14 cellular contexts compared by ENCODE assay signal in the genomic region with DNA sequence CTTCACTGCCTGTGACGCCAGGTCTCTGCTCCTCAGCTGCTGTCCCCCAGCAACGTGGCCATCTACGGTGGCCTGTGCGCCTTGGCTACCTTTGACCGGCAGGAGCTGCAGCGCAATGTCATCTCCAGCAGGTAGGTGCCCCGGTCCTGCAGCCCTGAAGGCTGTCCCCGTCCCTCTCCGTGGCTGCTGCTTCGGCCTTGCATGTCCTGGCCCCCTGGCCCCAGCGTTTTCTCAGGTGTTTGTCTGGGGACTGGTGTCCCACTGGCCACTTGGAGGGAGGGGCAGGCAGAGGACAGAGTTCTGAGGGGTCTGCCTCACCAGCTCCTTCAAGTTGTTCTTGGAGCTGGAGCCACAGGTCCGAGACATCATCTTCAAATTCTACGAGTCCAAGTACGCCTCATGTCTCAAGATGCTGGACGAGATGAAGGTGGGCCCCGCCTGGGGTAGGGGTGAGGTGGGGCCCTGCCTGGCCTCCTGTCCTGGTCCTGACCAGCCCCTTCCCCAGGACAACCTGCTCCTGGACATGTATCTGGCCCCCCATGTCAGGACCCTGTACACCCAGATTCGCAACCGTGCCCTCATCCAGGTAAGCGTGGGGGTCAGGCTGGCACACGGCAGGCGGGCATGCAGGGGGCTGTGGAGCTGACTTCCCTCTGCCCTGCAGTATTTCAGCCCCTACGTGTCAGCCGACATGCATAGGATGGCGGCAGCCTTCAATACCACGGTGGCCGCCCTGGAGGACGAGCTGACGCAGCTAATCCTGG. TPM values are rescaled to one million over a fixed set of nuclear protein-coding genes. Genes with fewer than 3 reads are reported as not detected.
DNase-seq lines count a peak whose midpoint lies in the region; ATAC-seq and TF ChIP-seq lines count a peak whose summit lies in the region.
"Had no signal": no experiment of that assay in that cellular context is flagged by ENCODE, and none has a peak within 500 bp of the region (broad histone marks: within the 10 kb centered on the region; RNA-seq: fewer than 3 reads in every experiment).

No MANE protein-coding gene starts in this region.

- no peak overlapping the region for H2AFZ ChIP-seq in osteoblast (ENCODE audit: low read length)
- H2AFZ ChIP-seq: GM23338 had no signal

- peaks cover 33% of the 10 kb centered on the region for H3K36me3 ChIP-seq in osteoblast (ENCODE audit: insufficient read depth, low read length)
- H3K36me3 ChIP-seq in naive thymus-derived CD4-positive, alpha-beta T cell (ENCODE audit: control insufficient read depth in 2 of 3, insufficient read depth in 3 of 3, low read length in 3 of 3), result peaks cover 0 to 75% (median 16%) of the 10 kb centered on the region in 3 experiments

- H3K4me3 Mint-ChIP-seq in activated T-cell treated with anti-CD3 and anti-CD28 coated beads, Interleukin-2, amount 50 U/mL, for 24 hours, result no peak overlapping the region
- H3K4me3 Mint-ChIP-seq in naive thymus-derived CD4-positive, alpha-beta T cell, result no peak overlapping the region
- H3K4me3 Mint-ChIP-seq: GM23338 had no signal

- no peak overlapping the region for H3K4me2 ChIP-seq in osteoblast (ENCODE audit: insufficient read depth, low read length)
- H3K4me2 ChIP-seq: GM23338, KMS-11 had no signal

- no peak overlapping the region for H3K4me3 ChIP-seq in osteoblast (ENCODE audit: insufficient read depth, low read length)
- H3K4me3 ChIP-seq in naive thymus-derived CD4-positive, alpha-beta T cell (ENCODE audit: low read length), result no peak overlapping the region
- H3K4me3 ChIP-seq: BLaER1 treated with 17β-estradiol and CSF1 and Interleukin-3, amounts not matched to agents 10 nM and 100 nM; GM23338 had no signal

- no peaks in the 10 kb centered on the region for H3K9me3 ChIP-seq in osteoblast (ENCODE audit: low read depth, low read length)
- no peaks in the 10 kb centered on the region for H3K9me3 ChIP-seq in naive thymus-derived CD4-positive, alpha-beta T cell (ENCODE audit: control insufficient read depth in 2 of 3, low read length in 3 of 3)
- H3K9me3 ChIP-seq: BLaER1 treated with 17β-estradiol and CSF1 and Interleukin-3, amounts not matched to agents 10 nM and 100 nM had no signal

- H3K36me3 Mint-ChIP-seq in activated T-cell treated with anti-CD3 and anti-CD28 coated beads, Interleukin-2, amount 50 U/mL, for 24 hours (ENCODE audit: low read depth), result peaks cover 76% of the 10 kb centered on the region
- peaks cover 0 to 9% (median 0%) of the 10 kb centered on the region in 5 donors for H3K36me3 Mint-ChIP-seq in naive thymus-derived CD4-positive, alpha-beta T cell

- peak overlapping the region; percentile 95 for H3K27ac ChIP-seq in VCaP
- H3K27ac ChIP-seq in osteoblast (ENCODE audit: low read depth, low read length), result no peak overlapping the region
- H3K27ac ChIP-seq in naive thymus-derived CD4-positive, alpha-beta T cell (ENCODE audit: low read depth, low read length), result no peak overlapping the region
- H3K27ac ChIP-seq: BLaER1 treated with 17β-estradiol and CSF1 and Interleukin-3, amounts not matched to agents 10 nM and 100 nM; KMS-11 had no signal

- TF ChIP-seq CTCF in VCaP (conservative IDR thresholded peaks at IDR 0.05) (no peak), osteoblast (IDR thresholded peaks at IDR 0.05; ENCODE audit: extremely low read depth, low read depth, low read length) (no peak)

- no peak for DNase-seq in activated T-cell treated with anti-CD3 and anti-CD28 coated beads, Interleukin-2, amount 50 U/mL, for 24 hours
- DNase-seq in activated T-cell treated with anti-CD3 and anti-CD28 coated beads, Interleukin-2, amount 50 U/mL, for 1 hour, result no peak
- DNase-seq in Daoy (ENCODE audit: low read depth) (peak; percentile 5), osteoblast (ENCODE audit: insufficient read length, low spot score, missing footprints) (peak; percentile 90), DMS 273 (lab: John Stamatoyannopoulos, UW; ENCODE audit: unreplicated experiment) (no peak), NOMO-1 treated with dmso at 0.1 percent for 144 hours (lab: John Stamatoyannopoulos, UW; ENCODE audit: unreplicated experiment) (no peak)
- no peak for DNase-seq in naive thymus-derived CD4-positive, alpha-beta T cell
- DNase-seq: NCI-H1092 treated with DMSO at 0.1 percent for 48 hours, NCI-H1694 treated with DMSO at 0.1 percent for 48 hours had no signal

- POLR2A ChIA-PET in naive thymus-derived CD4-positive, alpha-beta T cell (lab: Charles Lee), result interaction anchor here (1.1 to 7.7 kb wide), 2 partner anchors 9 to 20 kb away, joined by 3 to 54 read pairs; partner anchors contain the start of gene DUS1L

- CTCF ChIA-PET in naive thymus-derived CD4-positive, alpha-beta T cell (lab: Charles Lee), result no interaction called here

- peak overlapping the region; percentile 47 for H3K27ac Mint-ChIP-seq in activated T-cell treated with anti-CD3 and anti-CD28 coated beads, Interleukin-2, amount 50 U/mL, for 24 hours
- no peak overlapping the region for H3K27ac Mint-ChIP-seq in naive thymus-derived CD4-positive, alpha-beta T cell
- H3K27ac Mint-ChIP-seq: GM23338 had no signal

- no peaks in the 10 kb centered on the region for H3K9me3 Mint-ChIP-seq in activated T-cell treated with anti-CD3 and anti-CD28 coated beads, Interleukin-2, amount 50 U/mL, for 24 hours
- H3K9me3 Mint-ChIP-seq in naive thymus-derived CD4-positive, alpha-beta T cell, result no peaks in the 10 kb centered on the region
- H3K9me3 Mint-ChIP-seq: GM23338 had no signal

- peaks cover 30% of the 10 kb centered on the region for H3K79me2 ChIP-seq in osteoblast (ENCODE audit: insufficient read depth, low read length)

- H3K4me1 ChIP-seq in osteoblast (ENCODE audit: insufficient read depth, low read length), result peaks cover 12% of the 10 kb centered on the region
- peaks cover 13 to 21% of the 10 kb centered on the region in 2 donors for H3K4me1 ChIP-seq in naive thymus-derived CD4-positive, alpha-beta T cell (ENCODE audit: control insufficient read depth in 2 of 2, insufficient read depth in 2 of 2, low read length in 2 of 2)

- no peaks in the 10 kb centered on the region for H3K27me3 ChIP-seq in osteoblast (ENCODE audit: insufficient read depth, low read length)
- no peaks in the 10 kb centered on the region for H3K27me3 ChIP-seq in naive thymus-derived CD4-positive, alpha-beta T cell (ENCODE audit: control insufficient read depth in 2 of 2, insufficient read depth in 2 of 2, low read length in 2 of 2)
- H3K27me3 ChIP-seq: BLaER1 treated with 17β-estradiol and CSF1 and Interleukin-3, amounts not matched to agents 10 nM and 100 nM had no signal

- no peak for ATAC-seq in naive thymus-derived CD4-positive, alpha-beta T cell
- ATAC-seq: GM23338 had no signal

- intact Hi-C loops in naive thymus-derived CD4-positive, alpha-beta T cell (cut with micrococcal nuclease), result no loop called here

- H3K4me1 Mint-ChIP-seq in activated T-cell treated with anti-CD3 and anti-CD28 coated beads, Interleukin-2, amount 50 U/mL, for 24 hours (ENCODE audit: low read depth), result peaks cover 15% of the 10 kb centered on the region
- peaks cover 0 to 15% (median 4%) of the 10 kb centered on the region in 7 donors for H3K4me1 Mint-ChIP-seq in naive thymus-derived CD4-positive, alpha-beta T cell
- H3K4me1 Mint-ChIP-seq: GM23338 had no signal

- H4K20me1 ChIP-seq in osteoblast (ENCODE audit: insufficient read depth, low read length), result peaks cover 5% of the 10 kb centered on the region

- no peaks in the 10 kb centered on the region for H3K27me3 Mint-ChIP-seq in activated T-cell treated with anti-CD3 and anti-CD28 coated beads, Interleukin-2, amount 50 U/mL, for 24 hours
- H3K27me3 Mint-ChIP-seq in naive thymus-derived CD4-positive, alpha-beta T cell, result no peaks in the 10 kb centered on the region

RNA-seq across cellular contexts. Expression of gene GPS1, which starts 4.4 kb away (rescaled TPM):
- 180 and 190 TPM in 2 replicates for total RNA-seq in Daoy (2014; rRNA removed; shearing (Covaris generic))
- total RNA-seq in osteoblast, result 90.2 and 93.7 TPM in 2 replicates
- 10 to 100 TPM; 68.3 to 88.1 (median 71.7) TPM for total RNA-seq in naive thymus-derived CD4-positive, alpha-beta T cell
- polyA plus RNA-seq in naive thymus-derived CD4-positive, alpha-beta T cell, result 100 to 1,000 TPM; 105 to 124 TPM

RNA-seq across cellular contexts. Expression of gene RFNG, which starts 4.5 kb away (rescaled TPM):
- 18.8 and 20.2 TPM in 2 replicates for total RNA-seq in Daoy (2014; rRNA removed; shearing (Covaris generic))
- 46.3 and 52.7 TPM in 2 replicates for total RNA-seq in osteoblast
- total RNA-seq in naive thymus-derived CD4-positive, alpha-beta T cell, result 10 to 100 TPM; 25.0 to 45.5 (median 31.5) TPM
- 1 to 10 TPM; 4.2 to 6.7 TPM for polyA plus RNA-seq in naive thymus-derived CD4-positive, alpha-beta T cell

RNA-seq across cellular contexts. Expression of gene DUS1L, which starts 9.5 kb away (rescaled TPM):
- total RNA-seq in Daoy (2014; rRNA removed; shearing (Covaris generic)), result 82.5 and 99.0 TPM in 2 replicates
- 43.8 and 43.9 TPM in 2 replicates for total RNA-seq in osteoblast
- total RNA-seq in naive thymus-derived CD4-positive, alpha-beta T cell, result 100 to 1,000 TPM; 127 to 157 (median 147) TPM
- 100 to 1,000 TPM in 1 of 2 donors, 10 to 100 TPM in 1; 52.9 to 110 TPM for polyA plus RNA-seq in naive thymus-derived CD4-positive, alpha-beta T cell

RNA-seq across cellular contexts. Expression of gene DCXR, which starts 18.6 kb away (rescaled TPM):
- total RNA-seq in Daoy (2014; rRNA removed; shearing (Covaris generic)), result 57.0 and 92.7 TPM in 2 replicates
- 23.9 and 31.8 TPM in 2 replicates for total RNA-seq in osteoblast
- 100 to 1,000 TPM in 1 of 5 experiments, 10 to 100 TPM in 4; 63.0 to 130 (median 83.6) TPM for total RNA-seq in naive thymus-derived CD4-positive, alpha-beta T cell
- 100 to 1,000 TPM; 164 to 228 TPM for polyA plus RNA-seq in naive thymus-derived CD4-positive, alpha-beta T cell

RNA-seq across cellular contexts. Expression of gene RAC3, which starts 24.7 kb away (rescaled TPM):
- 9.3 and 16.9 TPM in 2 replicates for total RNA-seq in Daoy (2014; rRNA removed; shearing (Covaris generic))
- 0.59 and 1.8 TPM in 2 replicates for total RNA-seq in osteoblast
- total RNA-seq in naive thymus-derived CD4-positive, alpha-beta T cell, result 1 to 10 TPM; 1.3 to 8.5 (median 2.1) TPM
- not detected for polyA plus RNA-seq in naive thymus-derived CD4-positive, alpha-beta T cell
- total RNA-seq: A172 had no signal

Comparison
In these comparisons a context has a peak if more than half of its experiments do, and no peak if none do; other contexts are left out.
1. DNase-seq: peak in Daoy (single experiment) and osteoblast (single experiment); none in activated T-cell treated with anti-CD3 and anti-CD28 coated beads, Interleukin-2, amount 50 U/mL, for 24 hours (single experiment), activated T-cell treated with anti-CD3 and anti-CD28 coated beads, Interleukin-2, amount 50 U/mL, for 1 hour (single experiment), DMS 273 (single experiment), naive thymus-derived CD4-positive, alpha-beta T cell (0 of 9) and NOMO-1 treated with dmso at 0.1 percent for 144 hours (single experiment).